In the genomic region with DNA sequence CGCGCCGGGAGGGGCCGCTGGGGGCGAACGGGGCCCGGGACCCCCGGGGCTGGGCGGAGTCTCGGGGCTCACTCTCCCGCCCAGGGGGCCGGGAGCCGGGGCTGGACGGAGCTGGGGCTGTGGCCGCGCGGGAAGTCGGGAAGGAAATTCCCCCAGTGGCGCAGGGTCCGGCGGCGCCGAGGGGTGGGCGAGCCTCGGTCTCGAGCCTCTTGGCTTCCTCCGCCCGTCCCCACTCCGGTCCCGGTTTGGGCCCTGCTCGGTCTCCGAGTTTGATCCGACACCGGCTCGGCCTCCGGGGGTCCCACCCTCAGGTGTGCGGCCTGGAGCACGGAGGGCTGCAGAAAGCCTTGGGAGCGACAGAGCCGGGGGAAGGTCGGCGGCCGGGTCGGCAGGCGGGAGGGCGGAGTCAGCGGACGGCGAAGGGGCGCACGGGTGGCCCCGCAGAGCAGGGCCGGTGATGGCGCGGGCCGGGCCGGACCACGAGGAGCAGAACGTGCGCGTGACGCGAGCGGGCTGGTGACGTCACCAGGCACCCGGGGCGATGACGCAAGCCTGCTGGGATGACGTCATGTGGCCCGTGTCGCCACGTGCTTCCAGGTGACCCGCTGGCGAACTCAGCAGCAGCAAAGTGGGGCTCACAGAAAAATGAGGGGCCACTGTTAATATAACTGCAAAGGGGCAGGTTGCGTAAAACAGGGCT, we compare ENCODE assay signal across 1 cellular context.
TF ChIP-seq lines count a peak whose summit lies in the region.

No MANE protein-coding gene starts in this region.

TF ChIP-seq in K562, 482 proteins besides CTCF, POLR2A, EP300 and RAD21 (continued from another document and continues in another):
- TF ChIP-seq ZNF318 (IDR thresholded peaks at IDR 0.05; ENCODE audit: borderline replicate concordance in 1 of 2, low read depth in 1 of 2): peak in 1 of 2 experiments; percentile 92; a peak in 2 of 4 replicates
- TF ChIP-seq ZNF512 (tag; IDR thresholded peaks at IDR 0.05): no peak
- TF ChIP-seq SREBF1 (IDR thresholded peaks at IDR 0.05; ENCODE audit: borderline replicate concordance, low read depth, low read length): 0 out of 2 replicates have a peak, but pooled peaks have one; percentile 15
- TF ChIP-seq RNF219 (CRISPR knock-in tag; IDR thresholded peaks at IDR 0.05): no peak
- peak; percentile 96 for TF ChIP-seq FOXK1 (CRISPR knock-in tag; IDR thresholded peaks at IDR 0.05; ENCODE audit: borderline replicate concordance)
- TF ChIP-seq GATAD2A (IDR thresholded peaks at IDR 0.05): peak; percentile 93
- TF ChIP-seq ZNF644 (tag; IDR thresholded peaks at IDR 0.05; ENCODE audit: low read depth): 0 out of 2 replicates have a peak, but pooled peaks have one; percentile 31
- no peak for TF ChIP-seq ZNF436 (CRISPR knock-in tag; IDR thresholded peaks at IDR 0.05)
- TF ChIP-seq SAP30 (IDR thresholded peaks at IDR 0.05; ENCODE audit: borderline replicate concordance, insufficient read depth, low read depth, low read length, poor library complexity, severe bottlenecking): peak; percentile 50
- peak; percentile 95 for TF ChIP-seq RBFOX2 (IDR thresholded peaks at IDR 0.05; ENCODE audit: low read depth, low read length)
- no peak for TF ChIP-seq HNRNPH1 (optimal IDR thresholded peaks at IDR 0.05; ENCODE audit: low read depth, low read length)
- no peak for TF ChIP-seq SMAD3 (CRISPR knock-in tag; conservative IDR thresholded peaks at IDR 0.05)
- no peak for TF ChIP-seq PTRF (tag; IDR thresholded peaks at IDR 0.05)
- TF ChIP-seq KHSRP (IDR thresholded peaks at IDR 0.05): peak; percentile 100
- peak; percentile 70 for TF ChIP-seq ETV5 (CRISPR knock-in tag; IDR thresholded peaks at IDR 0.05; ENCODE audit: low read depth)
- TF ChIP-seq, protein P1, sequence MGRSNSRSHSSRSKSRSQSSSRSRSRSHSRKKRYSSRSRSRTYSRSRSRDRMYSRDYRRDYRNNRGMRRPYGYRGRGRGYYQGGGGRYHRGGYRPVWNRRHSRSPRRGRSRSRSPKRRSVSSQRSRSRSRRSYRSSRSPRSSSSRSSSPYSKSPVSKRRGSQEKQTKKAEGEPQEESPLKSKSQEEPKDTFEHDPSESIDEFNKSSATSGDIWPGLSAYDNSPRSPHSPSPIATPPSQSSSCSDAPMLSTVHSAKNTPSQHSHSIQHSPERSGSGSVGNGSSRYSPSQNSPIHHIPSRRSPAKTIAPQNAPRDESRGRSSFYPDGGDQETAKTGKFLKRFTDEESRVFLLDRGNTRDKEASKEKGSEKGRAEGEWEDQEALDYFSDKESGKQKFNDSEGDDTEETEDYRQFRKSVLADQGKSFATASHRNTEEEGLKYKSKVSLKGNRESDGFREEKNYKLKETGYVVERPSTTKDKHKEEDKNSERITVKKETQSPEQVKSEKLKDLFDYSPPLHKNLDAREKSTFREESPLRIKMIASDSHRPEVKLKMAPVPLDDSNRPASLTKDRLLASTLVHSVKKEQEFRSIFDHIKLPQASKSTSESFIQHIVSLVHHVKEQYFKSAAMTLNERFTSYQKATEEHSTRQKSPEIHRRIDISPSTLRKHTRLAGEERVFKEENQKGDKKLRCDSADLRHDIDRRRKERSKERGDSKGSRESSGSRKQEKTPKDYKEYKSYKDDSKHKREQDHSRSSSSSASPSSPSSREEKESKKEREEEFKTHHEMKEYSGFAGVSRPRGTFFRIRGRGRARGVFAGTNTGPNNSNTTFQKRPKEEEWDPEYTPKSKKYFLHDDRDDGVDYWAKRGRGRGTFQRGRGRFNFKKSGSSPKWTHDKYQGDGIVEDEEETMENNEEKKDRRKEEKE (IDR thresholded peaks at IDR 0.05; ENCODE audit: borderline replicate concordance in 1 of 2, control insufficient read depth in 1 of 2, low read depth in 2 of 2, low read length in 1 of 2): 0 out of 4 replicates have a peak, but pooled peaks of 1 of the 2 experiments have one; percentile 74
- no peak for TF ChIP-seq ZNF184 (CRISPR knock-in tag; IDR thresholded peaks at IDR 0.05)
- TF ChIP-seq ATF4 (CRISPR knock-in tag; IDR thresholded peaks at IDR 0.05): peak; percentile 75; the same call in 1 of the 2 replicates
